In the genomic region with DNA sequence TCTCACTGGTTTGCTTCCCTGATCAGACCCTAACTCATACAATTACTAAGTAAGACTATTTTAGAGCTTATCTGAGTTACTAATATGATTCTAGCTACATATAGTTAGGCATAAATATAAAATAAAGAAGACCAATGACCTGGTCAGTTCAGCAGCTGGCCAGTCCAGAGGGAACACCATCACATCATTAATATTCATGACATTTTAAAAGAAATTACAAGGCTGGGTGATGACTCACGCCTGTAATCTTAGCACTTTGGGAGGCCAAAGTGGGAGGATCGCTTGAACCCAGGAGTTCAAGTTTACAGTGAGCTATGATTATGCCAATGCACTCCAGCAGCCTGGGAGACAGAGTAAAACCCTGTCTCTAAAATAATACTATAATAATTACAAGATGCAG, we compare ENCODE assay signal across 16 cellular contexts. TPM values are rescaled to one million over a fixed set of nuclear protein-coding genes. Genes with fewer than 3 reads are reported as not detected.
DNase-seq lines count a peak whose midpoint lies in the region; ATAC-seq and TF ChIP-seq lines count a peak whose summit lies in the region.
"Had no signal": no experiment of that assay in that cellular context is flagged by ENCODE, and none has a peak within 500 bp of the region (broad histone marks: within the 10 kb centered on the region; RNA-seq: fewer than 3 reads in every experiment).

No MANE protein-coding gene starts in this region.

- H3K4ac ChIP-seq in IMR-90 (ENCODE audit: low read depth, low read length): no peak overlapping the region

- no peak overlapping the region for H2BK15ac ChIP-seq in IMR-90 (ENCODE audit: low read depth, low read length)

- TF ChIP-seq RAD21 in IMR-90 (IDR thresholded peaks at IDR 0.05; ENCODE audit: low read length): no peak

- in situ Hi-C loops in IMR-90 (cut with MboI; ENCODE audit: low sequenced_read_pairs): no loop called here

- dilution Hi-C loops in IMR-90 (cut with HindIII; ENCODE audit: low sequenced_read_pairs, unreplicated experiment): no loop called here

- H2AK9ac ChIP-seq in IMR-90 (replicated peaks; ENCODE audit: low read depth, low read length, poor library complexity): no peak overlapping the region

- no CpG with 5 or more reads among the region's 2 CpGs for WGBS in IMR-90 (ENCODE audit: extremely low coverage in 2 of 2, insufficient read length in 1 of 2), 2 experiments

- H3K14ac ChIP-seq in IMR-90 (replicated peaks; ENCODE audit: low read depth, low read length): no peak overlapping the region

- DNase-seq in IMR-90 (peak; percentile 49), amniotic epithelial cell (ENCODE audit: low read depth) (peak; percentile 20), colonic mucosa (no peak), head of caudate nucleus (no peak), COLO829 (ENCODE audit: low spot score) (no peak), NCI-H187 treated with DMSO at 0.1 percent for 48 hours (lab: John Stamatoyannopoulos, UW) (no peak)
- DNase-seq in activated effector memory CD4-positive, alpha-beta T cell treated with anti-CD3 and anti-CD28 coated beads, Interleukin-2, amount 50 U/mL, for 16 hours: no peak
- DNase-seq: 8988T; CD8-positive, alpha-beta T cell; COR-L47; DMS 273 treated with DMSO at 0.1 percent for 48 hours; DMS53; DND-41; HCEC 1CT had no signal

- POLR2A ChIA-PET in IMR-90 (lab: Charles Lee; ENCODE audit: unreplicated experiment): no interaction called here

- no peaks in the 10 kb centered on the region for H3K79me1 ChIP-seq in IMR-90 (ENCODE audit: low read depth in 1 of 2, low read length in 2 of 2)

- H3K4me3 ChIP-seq in IMR-90 (ENCODE audit: insufficient read depth, low read depth, low read length): no peak overlapping the region
- H3K4me3 ChIP-seq in colonic mucosa: no peak overlapping the region
- H3K4me3 ChIP-seq: BLaER1 treated with 17β-estradiol and CSF1 and Interleukin-3, amounts not matched to agents 10 nM and 100 nM; GM23338 had no signal

- H3K4me1 ChIP-seq in IMR-90 (ENCODE audit: control insufficient read depth, insufficient read depth, low read length): peaks cover 5% of the 10 kb centered on the region
- peaks cover 5% of the 10 kb centered on the region for H3K4me1 ChIP-seq in colonic mucosa

- H4K91ac ChIP-seq in IMR-90 (ENCODE audit: insufficient read depth, low read depth, low read length): no peak overlapping the region

- intact Hi-C loops in IMR-90 (cut with micrococcal nuclease) (no loop called here), colonic mucosa (cut with DNase I) (no loop called here), head of caudate nucleus (cut with DNase I) (no loop called here)

- H3K36me3 ChIP-seq in IMR-90 (ENCODE audit: control insufficient read depth, insufficient read depth, low read length) (no peaks in the 10 kb centered on the region), colonic mucosa (no peaks in the 10 kb centered on the region)
- H3K36me3 ChIP-seq: BLaER1 treated with 17β-estradiol and CSF1 and Interleukin-3, amounts not matched to agents 10 nM and 100 nM had no signal

- BruUV-seq in IMR-90 (replicated peaks; lab: Mats Ljungman, UMichigan): no TSS peak

- H3K27ac ChIP-seq in IMR-90 (ENCODE audit: insufficient read depth, low read length): no peak overlapping the region
- H3K27ac ChIP-seq in colonic mucosa: peak overlapping the region; percentile 83
- H3K27ac ChIP-seq: BLaER1 treated with 17β-estradiol and CSF1 and Interleukin-3, amounts not matched to agents 10 nM and 100 nM had no signal

- no peaks in the 10 kb centered on the region for H3K9me1 ChIP-seq in IMR-90 (ENCODE audit: insufficient read depth, low read length)

- H4K5ac ChIP-seq in IMR-90 (ENCODE audit: low read depth, low read length): no peak overlapping the region

- no peak overlapping the region for H2BK120ac ChIP-seq in IMR-90 (ENCODE audit: low read depth, low read length)

- no peak overlapping the region for H2AK5ac ChIP-seq in IMR-90 (ENCODE audit: low read depth, low read length)

- TF ChIP-seq CTCF in IMR-90 (conservative IDR thresholded peaks at IDR 0.05; ENCODE audit: low read depth, low read length): no peak
- no peak for TF ChIP-seq CTCF in colonic mucosa (IDR thresholded peaks at IDR 0.05)

- no peak overlapping the region for H3K18ac ChIP-seq in IMR-90 (ENCODE audit: low read depth, low read length)

- peak; percentile 63 for ATAC-seq in IMR-90 (ENCODE audit: low read depth)
- ATAC-seq: CD8-positive, alpha-beta T cell; GM23338 had no signal

- no peaks in the 10 kb centered on the region for H4K20me1 ChIP-seq in IMR-90 (ENCODE audit: insufficient read depth, low read length)
- H4K20me1 ChIP-seq: BLaER1 treated with 17β-estradiol and CSF1 and Interleukin-3, amounts not matched to agents 10 nM and 100 nM had no signal

- CTCF ChIA-PET in IMR-90 (lab: Yijun Ruan, JAX): interaction anchor here (0.6 kb wide), 1 partner anchor 389 kb away, joined by 4 read pairs; no protein-coding TSS in a partner anchor

- H2BK20ac ChIP-seq in IMR-90 (ENCODE audit: low read depth, low read length): no peak overlapping the region

- H3K56ac ChIP-seq in IMR-90 (ENCODE audit: extremely low read depth, insufficient read depth, low read length): no peak overlapping the region

- H3K4me2 ChIP-seq in IMR-90 (ENCODE audit: low read depth, low read length): no peak overlapping the region
- H3K4me2 ChIP-seq: BLaER1 treated with 17β-estradiol and CSF1 and Interleukin-3, amounts not matched to agents 10 nM and 100 nM; GM23338 had no signal

- H3K9ac ChIP-seq in IMR-90 (ENCODE audit: low read depth, low read length): no peak overlapping the region
- peak overlapping the region in 1 of 2 donors; percentile 24 for H3K9ac ChIP-seq in colonic mucosa (ENCODE audit: low read depth in 2 of 2, low read length in 2 of 2)
- H3K9ac ChIP-seq: BLaER1 treated with 17β-estradiol and CSF1 and Interleukin-3, amounts not matched to agents 10 nM and 100 nM had no signal

- H3K9me3 ChIP-seq in IMR-90 (ENCODE audit: control insufficient read depth, insufficient read depth, low read length) (no peaks in the 10 kb centered on the region), colonic mucosa (no peaks in the 10 kb centered on the region)

- H3K27me3 ChIP-seq in IMR-90 (ENCODE audit: control insufficient read depth, insufficient read depth, low read length) (no peaks in the 10 kb centered on the region), colonic mucosa (no peaks in the 10 kb centered on the region)
- H3K27me3 ChIP-seq: BLaER1 treated with 17β-estradiol and CSF1 and Interleukin-3, amounts not matched to agents 10 nM and 100 nM had no signal

- TF ChIP-seq POLR2A in IMR-90 (IDR thresholded peaks at IDR 0.05; ENCODE audit: low read depth, low read length): no peak

- H2BK5ac ChIP-seq in IMR-90 (ENCODE audit: low read depth, low read length, poor library complexity, severe bottlenecking): no peak overlapping the region

- no peak overlapping the region for H2AFZ ChIP-seq in IMR-90 (replicated peaks; ENCODE audit: low read length, poor library complexity)
- H2AFZ ChIP-seq: GM23338 had no signal

- no peak overlapping the region for H3K23ac ChIP-seq in IMR-90 (ENCODE audit: low read depth, low read length)

- no peak overlapping the region for H4K8ac ChIP-seq in IMR-90 (ENCODE audit: low read depth in 2 of 2, low read length in 2 of 2)

TF ChIP-seq in IMR-90, 13 proteins besides CTCF, POLR2A, EP300 and RAD21:
- TF ChIP-seq SMC3 (IDR thresholded peaks at IDR 0.05; ENCODE audit: low read depth, low read length) (no peak), FOS (IDR thresholded peaks at IDR 0.05; ENCODE audit: low read depth, low read length) (0 out of 2 replicates have a peak, but pooled peaks have one; percentile 12)

RNA-seq across cellular contexts. Expression of a gene that starts 37.0 kb away (rescaled TPM):
- total RNA-seq in IMR-90 (2012; rRNA removed): 19.4 and 44.2 TPM in 2 replicates
- 8.8 and 12.5 TPM in 2 replicates for polyA plus RNA-seq in IMR-90 (2012; rRNA removed)
- 2.0 and 2.8 TPM in 2 replicates for polyA plus RNA-seq in IMR-90 (2012; cell fraction: cytosol; rRNA removed)
- polyA plus RNA-seq in IMR-90 (2012; cell fraction: nucleus; rRNA removed; ENCODE audit: low replicate concordance): 1.1 and 22.9 TPM in 2 replicates
- 100 to 1,000 TPM in 1 of 2 donors, 10 to 100 TPM in 1; 74.2 to 110 TPM for total RNA-seq in colonic mucosa

RNA-seq across cellular contexts. Expression of a gene that starts 56.2 kb away (rescaled TPM):
- total RNA-seq in IMR-90 (2012; rRNA removed) (3.4 and 6.4 TPM in 2 replicates), colonic mucosa (10 to 100 TPM; 12.1 TPM)
- 1.6 and 2.5 TPM in 2 replicates for polyA plus RNA-seq in IMR-90 (2012; rRNA removed)
- 0.37 and 0.81 TPM in 2 replicates for polyA plus RNA-seq in IMR-90 (2012; cell fraction: cytosol; rRNA removed)
- polyA plus RNA-seq in IMR-90 (2012; cell fraction: nucleus; rRNA removed; ENCODE audit: low replicate concordance): 2.6 and 3.6 TPM in 2 replicates

Comparison
In these comparisons a context has a peak if more than half of its experiments do, and no peak if none do; other contexts are left out.
1. DNase-seq: peak in IMR-90 (single experiment) and amniotic epithelial cell (single experiment); none in colonic mucosa (single experiment), head of caudate nucleus (0 of 42), COLO829 (single experiment), activated effector memory CD4-positive, alpha-beta T cell treated with anti-CD3 and anti-CD28 coated beads, Interleukin-2, amount 50 U/mL, for 16 hours (single experiment) and NCI-H187 treated with DMSO at 0.1 percent for 48 hours (single experiment).